ENCODE assay signal across 8 cellular contexts in genomic region chr1:19210772-19211549, GRCh38. TPM values are rescaled to one million over a fixed set of nuclear protein-coding genes. Genes with fewer than 3 reads are reported as not detected.
DNase-seq lines count a peak whose midpoint lies in the region; ATAC-seq and TF ChIP-seq lines count a peak whose summit lies in the region.

No MANE protein-coding gene starts in this region.

- no peaks in the 10 kb centered on the region for H3K27me3 Mint-ChIP-seq in HFFc6 (ENCODE audit: insufficient read depth)
- no peaks in the 10 kb centered on the region for H3K27me3 Mint-ChIP-seq in activated CD8-positive, alpha-beta T cell treated with anti-CD3 and anti-CD28 coated beads, Interleukin-2, amount 10 ng/mL, durations not matched to agents 7 days and 5 days (ENCODE audit: low read depth)
- no peaks in the 10 kb centered on the region for H3K27me3 Mint-ChIP-seq in stimulated activated memory B cell treated with anti-CD40 and anti-IgM and Interleukin-4, amounts not matched to agents 10 μg/mL and 1 μg/mL and 100 μg/mL, for 72 hours

- H3K4me3 ChIP-seq in iPS-18a (ENCODE audit: low read length), result peak overlapping the region; percentile 81

- POLR2A ChIA-PET in activated CD8-positive, alpha-beta T cell treated with anti-CD3 and anti-CD28 coated beads, Interleukin-2, amount 10 ng/mL, durations not matched to agents 7 days and 5 days (lab: Charles Lee), result interaction anchor here (0.6 to 2.3 kb wide), 10 partner anchors 9 to 284 kb away, joined by 3 to 10 read pairs (median 3); partner anchors contain the start of genes EMC1 and MRTO4

- peak overlapping the region; percentile 94 for H3K4me3 Mint-ChIP-seq in HFFc6
- peak overlapping the region; percentile 96 for H3K4me3 Mint-ChIP-seq in activated CD8-positive, alpha-beta T cell treated with anti-CD3 and anti-CD28 coated beads, Interleukin-2, amount 10 ng/mL, durations not matched to agents 7 days and 5 days
- H3K4me3 Mint-ChIP-seq in stimulated activated memory B cell treated with anti-CD40 and anti-IgM and Interleukin-4, amounts not matched to agents 10 μg/mL and 1 μg/mL and 100 μg/mL, for 72 hours, result peak overlapping the region; percentile 81

- H3K9me3 ChIP-seq in iPS-18a (ENCODE audit: control insufficient read depth, low read depth, low read length), result no peaks in the 10 kb centered on the region

- TF ChIP-seq CTCF in C4-2B (conservative IDR thresholded peaks at IDR 0.05) (no peak), HFFc6 (IDR thresholded peaks at IDR 0.05) (no peak)

- H3K27me3 ChIP-seq in iPS-18a (ENCODE audit: control insufficient read depth, insufficient read depth, low read length), result no peaks in the 10 kb centered on the region

- no peaks in the 10 kb centered on the region for H3K9me3 Mint-ChIP-seq in HFFc6
- no peaks in the 10 kb centered on the region for H3K9me3 Mint-ChIP-seq in activated CD8-positive, alpha-beta T cell treated with anti-CD3 and anti-CD28 coated beads, Interleukin-2, amount 10 ng/mL, durations not matched to agents 7 days and 5 days (ENCODE audit: insufficient read depth)
- no peaks in the 10 kb centered on the region for H3K9me3 Mint-ChIP-seq in stimulated activated memory B cell treated with anti-CD40 and anti-IgM and Interleukin-4, amounts not matched to agents 10 μg/mL and 1 μg/mL and 100 μg/mL, for 72 hours

- H3K27ac Mint-ChIP-seq in HFFc6, result peak overlapping the region; percentile 95
- peak overlapping the region; percentile 91 for H3K27ac Mint-ChIP-seq in activated CD8-positive, alpha-beta T cell treated with anti-CD3 and anti-CD28 coated beads, Interleukin-2, amount 10 ng/mL, durations not matched to agents 7 days and 5 days
- peak overlapping the region; percentile 89 for H3K27ac Mint-ChIP-seq in stimulated activated memory B cell treated with anti-CD40 and anti-IgM and Interleukin-4, amounts not matched to agents 10 μg/mL and 1 μg/mL and 100 μg/mL, for 72 hours

- peaks cover 46% of the 10 kb centered on the region for H3K36me3 Mint-ChIP-seq in HFFc6 (ENCODE audit: low read depth)
- peaks cover 35% of the 10 kb centered on the region for H3K36me3 Mint-ChIP-seq in activated CD8-positive, alpha-beta T cell treated with anti-CD3 and anti-CD28 coated beads, Interleukin-2, amount 10 ng/mL, durations not matched to agents 7 days and 5 days (ENCODE audit: low read depth)
- peaks cover 6% of the 10 kb centered on the region for H3K36me3 Mint-ChIP-seq in stimulated activated memory B cell treated with anti-CD40 and anti-IgM and Interleukin-4, amounts not matched to agents 10 μg/mL and 1 μg/mL and 100 μg/mL, for 72 hours

- peaks cover 19% of the 10 kb centered on the region for H3K36me3 ChIP-seq in iPS-18a (ENCODE audit: control insufficient read depth, low read depth, low read length)

- peaks cover 55% of the 10 kb centered on the region for H3K4me1 Mint-ChIP-seq in HFFc6 (ENCODE audit: low read depth)
- peaks cover 67% of the 10 kb centered on the region for H3K4me1 Mint-ChIP-seq in activated CD8-positive, alpha-beta T cell treated with anti-CD3 and anti-CD28 coated beads, Interleukin-2, amount 10 ng/mL, durations not matched to agents 7 days and 5 days (ENCODE audit: low read depth)
- H3K4me1 Mint-ChIP-seq in stimulated activated memory B cell treated with anti-CD40 and anti-IgM and Interleukin-4, amounts not matched to agents 10 μg/mL and 1 μg/mL and 100 μg/mL, for 72 hours, result peaks cover 47% of the 10 kb centered on the region

- H3K4me1 ChIP-seq in iPS-18a (ENCODE audit: control insufficient read depth, low read depth, low read length), result peaks cover 12% of the 10 kb centered on the region

- peak overlapping the region; percentile 82 for H3K9ac ChIP-seq in iPS-18a (ENCODE audit: low read length)

- DNase-seq in HFFc6, result peak; percentile 9
- no peak for DNase-seq in activated CD8-positive, alpha-beta T cell treated with anti-CD3 and anti-CD28 coated beads, Interleukin-2, amount 10 ng/mL, durations not matched to agents 7 days and 5 days
- no peak for DNase-seq in iPS-NIHi11 (ENCODE audit: low spot score)
- DNase-seq in OCI-M2 (lab: John Stamatoyannopoulos, UW; ENCODE audit: unreplicated experiment), result no peak

- CTCF ChIA-PET in activated CD8-positive, alpha-beta T cell treated with anti-CD3 and anti-CD28 coated beads, Interleukin-2, amount 10 ng/mL, durations not matched to agents 7 days and 5 days (lab: Charles Lee), result interaction anchor here (0.6 to 1.9 kb wide), 5 partner anchors 21 to 40 kb away, joined by 3 to 10 read pairs (median 4); no protein-coding TSS in a partner anchor

- no peak for ATAC-seq in activated CD8-positive, alpha-beta T cell treated with anti-CD3 and anti-CD28 coated beads, Interleukin-2, amount 10 ng/mL, durations not matched to agents 7 days and 5 days
- ATAC-seq in stimulated activated memory B cell treated with anti-CD40 and anti-IgM and Interleukin-4, amounts not matched to agents 10 μg/mL and 1 μg/mL and 100 μg/mL, for 72 hours, result no peak
- ATAC-seq in HG02623 (IDR thresholded peaks at IDR 0.05; ENCODE audit: unreplicated experiment), result no peak

- H3K27ac ChIP-seq in C4-2B (peak overlapping the region; percentile 82), iPS-18a (ENCODE audit: low read length) (peak overlapping the region; percentile 59)

RNA-seq across cellular contexts. Expression of gene UBR4, which starts 0.9 kb away (rescaled TPM):
- total RNA-seq in HFFc6 (2021; fragmentation: NEBNext Ultra II Directional; extraction: Animal tissue kit (Norgen Biotek cat#: 25700)), result 100 to 1,000 TPM in 1 of 6 experiments, 10 to 100 TPM in 5; 74.2 to 116 (median 88.6) TPM
- total RNA-seq in activated CD8-positive, alpha-beta T cell treated with anti-CD3 and anti-CD28 coated beads, Interleukin-2, amount 10 ng/mL, durations not matched to agents 7 days and 5 days, result 100 to 1,000 TPM; 117 to 125 TPM

RNA-seq across cellular contexts. Expression of gene EMC1, which starts 40.4 kb away (rescaled TPM):
- total RNA-seq in HFFc6 (2021; fragmentation: NEBNext Ultra II Directional; extraction: Animal tissue kit (Norgen Biotek cat#: 25700)), result 100 to 1,000 TPM in 2 of 6 experiments, 10 to 100 TPM in 4; 86.8 to 106 (median 93.6) TPM
- total RNA-seq in activated CD8-positive, alpha-beta T cell treated with anti-CD3 and anti-CD28 coated beads, Interleukin-2, amount 10 ng/mL, durations not matched to agents 7 days and 5 days, result 10 to 100 TPM; 36.6 to 38.9 TPM

RNA-seq across cellular contexts. Expression of gene MRTO4, which starts 40.6 kb away (rescaled TPM):
- 10 to 100 TPM; 40.0 to 61.9 (median 45.0) TPM for total RNA-seq in HFFc6 (2021; fragmentation: NEBNext Ultra II Directional; extraction: Animal tissue kit (Norgen Biotek cat#: 25700))
- 10 to 100 TPM; 43.5 to 44.4 TPM for total RNA-seq in activated CD8-positive, alpha-beta T cell treated with anti-CD3 and anti-CD28 coated beads, Interleukin-2, amount 10 ng/mL, durations not matched to agents 7 days and 5 days
